ENCODE assay signal across 1 cellular context in the genomic region with DNA sequence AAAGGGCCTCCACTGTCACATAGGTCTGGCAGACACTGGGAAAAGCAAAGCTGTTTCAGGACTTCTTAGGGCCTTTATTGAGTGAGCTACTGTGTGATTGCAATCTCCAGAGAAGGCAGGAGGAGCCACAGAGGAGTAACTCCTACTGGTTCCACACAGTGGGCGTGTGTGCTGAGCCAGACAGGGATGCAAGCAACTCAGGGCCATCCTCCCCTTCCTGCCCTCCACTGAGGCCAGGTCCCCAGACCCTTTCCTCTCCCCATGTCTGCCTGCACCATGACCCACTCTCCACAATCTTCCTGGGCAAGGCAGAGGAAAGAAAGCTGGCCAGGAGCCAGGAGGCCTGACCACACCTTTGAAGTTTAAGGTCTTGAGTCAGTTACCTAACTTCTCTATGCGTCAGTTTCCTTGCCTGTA.
TF ChIP-seq lines count a peak whose summit lies in the region.

No MANE protein-coding gene starts in this region.

TF ChIP-seq in WTC11, 78 proteins besides CTCF, POLR2A, EP300 and RAD21 (continued from another document):
- TF ChIP-seq, protein P1, sequence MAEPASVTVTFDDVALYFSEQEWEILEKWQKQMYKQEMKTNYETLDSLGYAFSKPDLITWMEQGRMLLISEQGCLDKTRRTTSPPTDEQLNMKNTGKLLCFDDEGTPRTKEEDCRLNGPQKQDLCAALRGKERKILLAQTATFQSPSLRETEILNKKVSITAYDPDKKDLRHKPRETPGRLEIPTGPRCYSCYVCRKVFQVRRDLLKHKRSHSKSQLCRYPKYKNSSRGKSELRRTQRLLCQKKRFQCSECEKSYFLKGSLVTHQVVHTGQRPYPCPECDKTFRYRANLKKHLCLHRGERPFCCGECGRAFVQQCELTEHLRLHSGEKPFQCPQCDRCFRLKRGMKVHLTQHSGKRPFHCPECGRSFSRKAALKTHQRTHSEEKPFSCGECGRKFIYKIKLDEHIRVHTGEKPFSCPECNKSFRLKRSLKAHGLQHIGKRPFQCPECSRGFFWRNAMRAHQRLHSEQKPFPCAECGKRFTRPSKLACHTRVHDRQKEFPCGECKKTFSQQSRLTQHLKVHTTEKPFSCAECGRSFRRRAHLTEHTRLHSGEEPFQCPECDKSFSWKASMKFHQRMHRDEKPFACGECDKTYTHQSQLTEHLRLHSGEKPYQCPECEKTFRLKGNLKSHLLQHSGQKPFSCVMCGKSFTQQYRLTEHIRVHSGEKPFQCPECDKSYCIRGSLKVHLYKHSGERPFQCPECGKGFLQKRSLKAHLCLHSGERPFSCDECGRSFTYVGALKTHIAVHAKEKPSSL (CRISPR knock-in tag; conservative IDR thresholded peaks at IDR 0.05), result no peak
- TF ChIP-seq ZNF671 (CRISPR knock-in tag; IDR thresholded peaks at IDR 0.05), result no peak
- TF ChIP-seq, protein P2, sequence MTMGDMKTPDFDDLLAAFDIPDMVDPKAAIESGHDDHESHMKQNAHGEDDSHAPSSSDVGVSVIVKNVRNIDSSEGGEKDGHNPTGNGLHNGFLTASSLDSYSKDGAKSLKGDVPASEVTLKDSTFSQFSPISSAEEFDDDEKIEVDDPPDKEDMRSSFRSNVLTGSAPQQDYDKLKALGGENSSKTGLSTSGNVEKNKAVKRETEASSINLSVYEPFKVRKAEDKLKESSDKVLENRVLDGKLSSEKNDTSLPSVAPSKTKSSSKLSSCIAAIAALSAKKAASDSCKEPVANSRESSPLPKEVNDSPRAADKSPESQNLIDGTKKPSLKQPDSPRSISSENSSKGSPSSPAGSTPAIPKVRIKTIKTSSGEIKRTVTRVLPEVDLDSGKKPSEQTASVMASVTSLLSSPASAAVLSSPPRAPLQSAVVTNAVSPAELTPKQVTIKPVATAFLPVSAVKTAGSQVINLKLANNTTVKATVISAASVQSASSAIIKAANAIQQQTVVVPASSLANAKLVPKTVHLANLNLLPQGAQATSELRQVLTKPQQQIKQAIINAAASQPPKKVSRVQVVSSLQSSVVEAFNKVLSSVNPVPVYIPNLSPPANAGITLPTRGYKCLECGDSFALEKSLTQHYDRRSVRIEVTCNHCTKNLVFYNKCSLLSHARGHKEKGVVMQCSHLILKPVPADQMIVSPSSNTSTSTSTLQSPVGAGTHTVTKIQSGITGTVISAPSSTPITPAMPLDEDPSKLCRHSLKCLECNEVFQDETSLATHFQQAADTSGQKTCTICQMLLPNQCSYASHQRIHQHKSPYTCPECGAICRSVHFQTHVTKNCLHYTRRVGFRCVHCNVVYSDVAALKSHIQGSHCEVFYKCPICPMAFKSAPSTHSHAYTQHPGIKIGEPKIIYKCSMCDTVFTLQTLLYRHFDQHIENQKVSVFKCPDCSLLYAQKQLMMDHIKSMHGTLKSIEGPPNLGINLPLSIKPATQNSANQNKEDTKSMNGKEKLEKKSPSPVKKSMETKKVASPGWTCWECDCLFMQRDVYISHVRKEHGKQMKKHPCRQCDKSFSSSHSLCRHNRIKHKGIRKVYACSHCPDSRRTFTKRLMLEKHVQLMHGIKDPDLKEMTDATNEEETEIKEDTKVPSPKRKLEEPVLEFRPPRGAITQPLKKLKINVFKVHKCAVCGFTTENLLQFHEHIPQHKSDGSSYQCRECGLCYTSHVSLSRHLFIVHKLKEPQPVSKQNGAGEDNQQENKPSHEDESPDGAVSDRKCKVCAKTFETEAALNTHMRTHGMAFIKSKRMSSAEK (CRISPR knock-in tag; IDR thresholded peaks at IDR 0.05; ENCODE audit: borderline replicate concordance), result no peak
- TF ChIP-seq, protein P3, sequence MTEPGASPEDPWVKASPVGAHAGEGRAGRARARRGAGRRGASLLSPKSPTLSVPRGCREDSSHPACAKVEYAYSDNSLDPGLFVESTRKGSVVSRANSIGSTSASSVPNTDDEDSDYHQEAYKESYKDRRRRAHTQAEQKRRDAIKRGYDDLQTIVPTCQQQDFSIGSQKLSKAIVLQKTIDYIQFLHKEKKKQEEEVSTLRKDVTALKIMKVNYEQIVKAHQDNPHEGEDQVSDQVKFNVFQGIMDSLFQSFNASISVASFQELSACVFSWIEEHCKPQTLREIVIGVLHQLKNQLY (CRISPR knock-in tag; IDR thresholded peaks at IDR 0.05), result no peak
- TF ChIP-seq, protein P4, sequence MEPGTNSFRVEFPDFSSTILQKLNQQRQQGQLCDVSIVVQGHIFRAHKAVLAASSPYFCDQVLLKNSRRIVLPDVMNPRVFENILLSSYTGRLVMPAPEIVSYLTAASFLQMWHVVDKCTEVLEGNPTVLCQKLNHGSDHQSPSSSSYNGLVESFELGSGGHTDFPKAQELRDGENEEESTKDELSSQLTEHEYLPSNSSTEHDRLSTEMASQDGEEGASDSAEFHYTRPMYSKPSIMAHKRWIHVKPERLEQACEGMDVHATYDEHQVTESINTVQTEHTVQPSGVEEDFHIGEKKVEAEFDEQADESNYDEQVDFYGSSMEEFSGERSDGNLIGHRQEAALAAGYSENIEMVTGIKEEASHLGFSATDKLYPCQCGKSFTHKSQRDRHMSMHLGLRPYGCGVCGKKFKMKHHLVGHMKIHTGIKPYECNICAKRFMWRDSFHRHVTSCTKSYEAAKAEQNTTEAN (CRISPR knock-in tag; IDR thresholded peaks at IDR 0.05), result no peak
- TF ChIP-seq ZNF219 (CRISPR knock-in tag; IDR thresholded peaks at IDR 0.05; ENCODE audit: borderline replicate concordance), result no peak
- TF ChIP-seq, protein P5, sequence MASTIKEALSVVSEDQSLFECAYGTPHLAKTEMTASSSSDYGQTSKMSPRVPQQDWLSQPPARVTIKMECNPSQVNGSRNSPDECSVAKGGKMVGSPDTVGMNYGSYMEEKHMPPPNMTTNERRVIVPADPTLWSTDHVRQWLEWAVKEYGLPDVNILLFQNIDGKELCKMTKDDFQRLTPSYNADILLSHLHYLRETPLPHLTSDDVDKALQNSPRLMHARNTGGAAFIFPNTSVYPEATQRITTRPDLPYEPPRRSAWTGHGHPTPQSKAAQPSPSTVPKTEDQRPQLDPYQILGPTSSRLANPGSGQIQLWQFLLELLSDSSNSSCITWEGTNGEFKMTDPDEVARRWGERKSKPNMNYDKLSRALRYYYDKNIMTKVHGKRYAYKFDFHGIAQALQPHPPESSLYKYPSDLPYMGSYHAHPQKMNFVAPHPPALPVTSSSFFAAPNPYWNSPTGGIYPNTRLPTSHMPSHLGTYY (CRISPR knock-in tag; IDR thresholded peaks at IDR 0.05), result no peak
- TF ChIP-seq CBFB (CRISPR knock-in tag; IDR thresholded peaks at IDR 0.05; ENCODE audit: low read depth), result no peak
- no peak for TF ChIP-seq PRRX2 (CRISPR knock-in tag; IDR thresholded peaks at IDR 0.05)
- no peak for TF ChIP-seq NFATC4 (CRISPR knock-in tag; IDR thresholded peaks at IDR 0.05)
- TF ChIP-seq ELF4 (CRISPR knock-in tag; IDR thresholded peaks at IDR 0.05; ENCODE audit: low read depth), result no peak
- TF ChIP-seq, protein P6, sequence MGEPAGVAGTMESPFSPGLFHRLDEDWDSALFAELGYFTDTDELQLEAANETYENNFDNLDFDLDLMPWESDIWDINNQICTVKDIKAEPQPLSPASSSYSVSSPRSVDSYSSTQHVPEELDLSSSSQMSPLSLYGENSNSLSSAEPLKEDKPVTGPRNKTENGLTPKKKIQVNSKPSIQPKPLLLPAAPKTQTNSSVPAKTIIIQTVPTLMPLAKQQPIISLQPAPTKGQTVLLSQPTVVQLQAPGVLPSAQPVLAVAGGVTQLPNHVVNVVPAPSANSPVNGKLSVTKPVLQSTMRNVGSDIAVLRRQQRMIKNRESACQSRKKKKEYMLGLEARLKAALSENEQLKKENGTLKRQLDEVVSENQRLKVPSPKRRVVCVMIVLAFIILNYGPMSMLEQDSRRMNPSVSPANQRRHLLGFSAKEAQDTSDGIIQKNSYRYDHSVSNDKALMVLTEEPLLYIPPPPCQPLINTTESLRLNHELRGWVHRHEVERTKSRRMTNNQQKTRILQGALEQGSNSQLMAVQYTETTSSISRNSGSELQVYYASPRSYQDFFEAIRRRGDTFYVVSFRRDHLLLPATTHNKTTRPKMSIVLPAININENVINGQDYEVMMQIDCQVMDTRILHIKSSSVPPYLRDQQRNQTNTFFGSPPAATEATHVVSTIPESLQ (CRISPR knock-in tag; IDR thresholded peaks at IDR 0.05), result no peak
